Comparison of ENCODE assay signal across 8 cellular contexts in the genomic region with DNA sequence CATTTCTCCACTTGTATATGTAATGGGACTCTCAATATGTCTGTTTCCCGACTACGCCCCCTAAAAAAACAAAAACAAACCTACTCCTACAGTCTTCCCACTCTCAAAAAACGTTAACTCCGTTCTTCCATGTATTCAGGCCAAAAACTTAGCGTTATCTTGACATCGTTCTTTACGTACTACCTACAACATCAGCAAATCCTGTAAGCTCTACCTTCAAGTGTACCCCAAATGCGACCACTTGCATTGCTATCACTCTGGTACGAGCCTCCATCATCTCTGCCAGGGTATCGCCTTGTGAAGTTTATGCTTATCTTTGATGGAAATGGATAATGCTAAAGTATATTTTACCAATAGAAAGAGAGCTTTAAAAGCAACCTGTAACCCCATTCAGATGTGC. TPM values are rescaled to one million over a fixed set of nuclear protein-coding genes. Genes with fewer than 3 reads are reported as not detected.
DNase-seq lines count a peak whose midpoint lies in the region; ATAC-seq, FAIRE-seq and TF ChIP-seq lines count a peak whose summit lies in the region.

No MANE protein-coding gene starts in this region.

- TF ChIP-seq POLR2A in endothelial cell of umbilical vein (IDR thresholded peaks at IDR 0.05; ENCODE audit: low read depth, low read length) = no peak

- no peak overlapping the region for H3K4me3 Mint-ChIP-seq in CD4-positive, CD25-positive, alpha-beta regulatory T cell

- no peaks in the 10 kb centered on the region for H4K20me1 ChIP-seq in endothelial cell of umbilical vein (replicated peaks; ENCODE audit: control insufficient read depth, extremely low read depth, insufficient read depth, low read length)
- no peaks in the 10 kb centered on the region for H4K20me1 ChIP-seq in osteoblast (ENCODE audit: insufficient read depth, low read length)

- no peak for ATAC-seq in CD4-positive, CD25-positive, alpha-beta regulatory T cell (ENCODE audit: low read depth in 2 of 2)
- ATAC-seq in HG02870 (IDR thresholded peaks at IDR 0.05; ENCODE audit: unreplicated experiment) (no peak), GM18519 (IDR thresholded peaks at IDR 0.05; ENCODE audit: low FRiP score, unreplicated experiment) (no peak)

- CTCF ChIA-PET in endothelial cell of umbilical vein (lab: Charles Lee) = no interaction called here
- CTCF ChIA-PET in GM10248 (lab: Yijun Ruan, JAX) = interaction anchor here (1.9 kb wide), 1 partner anchor 22 kb away, joined by 4 read pairs; no protein-coding TSS in a partner anchor

- no peak for DNase-seq in CD4-positive, CD25-positive, alpha-beta regulatory T cell
- no peak for DNase-seq in MG63
- no peak for DNase-seq in endothelial cell of umbilical vein (ENCODE audit: low read depth, low spot score)
- no peak for DNase-seq in osteoblast (ENCODE audit: insufficient read length, low spot score, missing footprints)
- DNase-seq in HCEC 1CT = no peak
- no peak for DNase-seq in GM10248 (ENCODE audit: extremely low spot score)

- H3K36me3 ChIP-seq in CD4-positive, CD25-positive, alpha-beta regulatory T cell (ENCODE audit: control insufficient read depth, insufficient read depth, low read length) = peaks cover 18% of the 10 kb centered on the region
- H3K36me3 ChIP-seq in MG63 (peaks cover 26% of the 10 kb centered on the region), endothelial cell of umbilical vein (ENCODE audit: control insufficient read depth in 2 of 2, extremely low read depth in 1 of 2, insufficient read depth in 2 of 2, low read length in 2 of 2) (peaks cover 3% of the 10 kb centered on the region in 2 experiments), osteoblast (ENCODE audit: insufficient read depth, low read length) (peaks cover 19% of the 10 kb centered on the region)

- TF ChIP-seq CTCF in endothelial cell of umbilical vein (IDR thresholded peaks at IDR 0.05; ENCODE audit: extremely low read depth in 1 of 2, insufficient read depth in 1 of 2, low read depth in 1 of 2, low read length in 2 of 2) = no peak
- TF ChIP-seq CTCF in osteoblast (IDR thresholded peaks at IDR 0.05; ENCODE audit: extremely low read depth, low read depth, low read length) = no peak
- no peak for TF ChIP-seq CTCF in GM10248 (IDR thresholded peaks at IDR 0.05; ENCODE audit: control extremely low read depth, extremely low read depth, low read depth, missing control alignments)

- POLR2A ChIA-PET in endothelial cell of umbilical vein (lab: Charles Lee) (no interaction called here), GM10248 (lab: Yijun Ruan, JAX) (no interaction called here)

- no peaks in the 10 kb centered on the region for H3K9me3 ChIP-seq in CD4-positive, CD25-positive, alpha-beta regulatory T cell (ENCODE audit: control insufficient read depth in 2 of 2, low read length in 2 of 2)
- H3K9me3 ChIP-seq in MG63 (no peaks in the 10 kb centered on the region), endothelial cell of umbilical vein (replicated peaks; ENCODE audit: control insufficient read depth, insufficient read depth, low read length) (no peaks in the 10 kb centered on the region), osteoblast (ENCODE audit: low read depth, low read length) (no peaks in the 10 kb centered on the region)

- TSS peak; percentile 63 for BruUV-seq in endothelial cell of umbilical vein (replicated peaks; lab: Mats Ljungman, UMichigan)

- H2AFZ ChIP-seq in endothelial cell of umbilical vein (ENCODE audit: low read depth, low read length) (peak overlapping the region; percentile 49), osteoblast (ENCODE audit: low read length) (peak overlapping the region; percentile 92)

- peaks cover 28% of the 10 kb centered on the region for H3K36me3 Mint-ChIP-seq in CD4-positive, CD25-positive, alpha-beta regulatory T cell

- H3K79me2 ChIP-seq in endothelial cell of umbilical vein (ENCODE audit: control insufficient read depth, insufficient read depth, low read length) (peaks cover 11% of the 10 kb centered on the region), osteoblast (ENCODE audit: insufficient read depth, low read length) (peaks cover 57% of the 10 kb centered on the region)

- H3K4me2 ChIP-seq in endothelial cell of umbilical vein (ENCODE audit: insufficient read depth, low read length) (peak overlapping the region; percentile 83), osteoblast (ENCODE audit: insufficient read depth, low read length) (peak overlapping the region; percentile 99)

- peaks cover 37 to 45% (median 39%) of the 10 kb centered on the region in 4 donors for H3K4me1 Mint-ChIP-seq in CD4-positive, CD25-positive, alpha-beta regulatory T cell

- no peak for FAIRE-seq in endothelial cell of umbilical vein (lab: Jason Lieb, UNC)

- dilution Hi-C loops in endothelial cell of umbilical vein (cut with MboI; ENCODE audit: extremely low pct_ligation_motif_present, low sequenced_read_pairs) = no loop called here

- H3K4me1 ChIP-seq in CD4-positive, CD25-positive, alpha-beta regulatory T cell (ENCODE audit: control insufficient read depth, insufficient read depth, low read length, poor library complexity, severe bottlenecking) = peaks cover 51% of the 10 kb centered on the region
- H3K4me1 ChIP-seq in endothelial cell of umbilical vein (ENCODE audit: control insufficient read depth, extremely low read depth, insufficient read depth, low read length) (peaks cover 31% of the 10 kb centered on the region), osteoblast (ENCODE audit: insufficient read depth, low read length) (peaks cover 19% of the 10 kb centered on the region)

- intact Hi-C loops in endothelial cell of umbilical vein (cut with micrococcal nuclease) = loop anchor here (5.0 kb wide), 1 partner anchor 117 kb away; a partner anchor contains a TSS

- H3K9ac ChIP-seq in endothelial cell of umbilical vein (replicated peaks; ENCODE audit: extremely low read depth, insufficient read depth, low read length) = peak overlapping the region; percentile 30

- no peaks in the 10 kb centered on the region for H3K27me3 ChIP-seq in CD4-positive, CD25-positive, alpha-beta regulatory T cell (ENCODE audit: control insufficient read depth, insufficient read depth, low read length)
- H3K27me3 ChIP-seq in MG63 = no peaks in the 10 kb centered on the region
- H3K27me3 ChIP-seq in endothelial cell of umbilical vein (ENCODE audit: control insufficient read depth in 2 of 2, insufficient read depth in 2 of 2, low read length in 2 of 2) = no peaks in the 10 kb centered on the region
- H3K27me3 ChIP-seq in osteoblast (ENCODE audit: insufficient read depth, low read length) = no peaks in the 10 kb centered on the region

- peak overlapping the region; percentile 96 for H3K4me3 ChIP-seq in CD4-positive, CD25-positive, alpha-beta regulatory T cell (ENCODE audit: low read depth, low read length)
- H3K4me3 ChIP-seq in MG63 = peak overlapping the region; percentile 97
- peak overlapping the region; percentile 7 to 99 (median 54) for H3K4me3 ChIP-seq in endothelial cell of umbilical vein (replicated peaks in 1 of 3; ENCODE audit: insufficient read depth in 1 of 3, low read depth in 1 of 3, low read length in 3 of 3)
- H3K4me3 ChIP-seq in osteoblast (ENCODE audit: insufficient read depth, low read length) = peak overlapping the region; percentile 89

- no peaks in the 10 kb centered on the region for H3K9me1 ChIP-seq in endothelial cell of umbilical vein (replicated peaks; ENCODE audit: control insufficient read depth, extremely low read depth, insufficient read depth, low read length)

- H3K27ac ChIP-seq in CD4-positive, CD25-positive, alpha-beta regulatory T cell (ENCODE audit: insufficient read depth, low read length, poor library complexity, severe bottlenecking) = peak overlapping the region; percentile 75
- H3K27ac ChIP-seq in endothelial cell of umbilical vein (ENCODE audit: insufficient read depth, low read depth, low read length) = peak overlapping the region; percentile 1
- H3K27ac ChIP-seq in osteoblast (ENCODE audit: low read depth, low read length) = peak overlapping the region; percentile 66

- no peaks in the 10 kb centered on the region for H3K9me3 Mint-ChIP-seq in CD4-positive, CD25-positive, alpha-beta regulatory T cell

- no peak overlapping the region for H3K27ac Mint-ChIP-seq in CD4-positive, CD25-positive, alpha-beta regulatory T cell

- no peaks in the 10 kb centered on the region for H3K27me3 Mint-ChIP-seq in CD4-positive, CD25-positive, alpha-beta regulatory T cell

TF ChIP-seq in endothelial cell of umbilical vein, 7 proteins besides CTCF, POLR2A, EP300 and RAD21 (continues in another document):
- TF ChIP-seq MYC (IDR thresholded peaks at IDR 0.05; ENCODE audit: low read depth, low read length) = no peak
- TF ChIP-seq GATA2 (IDR thresholded peaks at IDR 0.05; ENCODE audit: insufficient read depth, insufficient read length, low read depth, low read length) = no peak
- TF ChIP-seq JUN (IDR thresholded peaks at IDR 0.05; ENCODE audit: borderline replicate concordance, insufficient read depth, insufficient read length, low read depth) = no peak

RNA-seq across cellular contexts. Expression of a gene that starts 0.5 kb away (rescaled TPM):
- 10.5 TPM for total RNA-seq in CD4-positive, CD25-positive, alpha-beta regulatory T cell
- 10 to 100 TPM in 2 of 4 donors, 1 to 10 TPM in 2; 9.6 to 11.3 (median 10.2) TPM for polyA plus RNA-seq in CD4-positive, CD25-positive, alpha-beta regulatory T cell
- 6.3 and 9.0 TPM in 2 replicates for total RNA-seq in MG63 (2014; rRNA removed; shearing (Covaris generic); ENCODE audit: low replicate concordance)
- total RNA-seq in endothelial cell of umbilical vein = 10.2 and 12.1 TPM in 2 replicates
- polyA plus RNA-seq in endothelial cell of umbilical vein = 1.4 and 2.1 TPM in 2 replicates
- polyA plus RNA-seq in endothelial cell of umbilical vein (2011; cell fraction: cytosol; rRNA removed) = 3.6 and 3.9 TPM in 2 replicates
- polyA plus RNA-seq in endothelial cell of umbilical vein (2011; cell fraction: nucleus; rRNA removed) = 1.5 and 2.8 TPM in 2 replicates
- 8.3 and 10.2 TPM in 2 replicates for polyA plus RNA-seq in endothelial cell of umbilical vein (2012)
- 2.3 and 2.6 TPM in 2 replicates for polyA minus RNA-seq in endothelial cell of umbilical vein
- 2.9 TPM for polyA minus RNA-seq in endothelial cell of umbilical vein (2011; cell fraction: cytosol; rRNA and poly(A)+ RNA removed)
- 1.1 and 2.1 TPM in 2 replicates for polyA minus RNA-seq in endothelial cell of umbilical vein (2011; cell fraction: nucleus; rRNA and poly(A)+ RNA removed)
- total RNA-seq in osteoblast = 6.2 and 8.0 TPM in 2 replicates

RNA-seq across cellular contexts. Expression of a gene that starts 0.6 kb away (rescaled TPM):
- total RNA-seq in CD4-positive, CD25-positive, alpha-beta regulatory T cell = 49.1 TPM
- polyA plus RNA-seq in CD4-positive, CD25-positive, alpha-beta regulatory T cell = 10 to 100 TPM in 2 of 4 donors, 1 to 10 TPM in 2; 7.4 to 13.6 (median 9.8) TPM
- total RNA-seq in MG63 (2014; rRNA removed; shearing (Covaris generic); ENCODE audit: low replicate concordance) = 2.9 and 3.5 TPM in 2 replicates
- total RNA-seq in endothelial cell of umbilical vein (19.4 and 22.5 TPM in 2 replicates), osteoblast (29.2 and 29.3 TPM in 2 replicates)
- 14.0 and 16.1 TPM in 2 replicates for polyA plus RNA-seq in endothelial cell of umbilical vein
- polyA plus RNA-seq in endothelial cell of umbilical vein (2011; cell fraction: cytosol; rRNA removed) = 8.6 and 10.7 TPM in 2 replicates
- 63.8 and 79.5 TPM in 2 replicates for polyA plus RNA-seq in endothelial cell of umbilical vein (2011; cell fraction: nucleus; rRNA removed)
- 13.5 and 16.1 TPM in 2 replicates for polyA plus RNA-seq in endothelial cell of umbilical vein (2012)
- polyA minus RNA-seq in endothelial cell of umbilical vein = 46.9 TPM in 2 replicates
- 9.4 TPM for polyA minus RNA-seq in endothelial cell of umbilical vein (2011; cell fraction: cytosol; rRNA and poly(A)+ RNA removed)
- 48.2 and 77.6 TPM in 2 replicates for polyA minus RNA-seq in endothelial cell of umbilical vein (2011; cell fraction: nucleus; rRNA and poly(A)+ RNA removed)

Comparison
In these comparisons a context has a peak if more than half of its experiments do, and no peak if none do; other contexts are left out.
1. H3K27ac ChIP-seq: peak in every context shown above with its lines; median percentile 75 in CD4-positive, CD25-positive, alpha-beta regulatory T cell; 66 in osteoblast; 1 in endothelial cell of umbilical vein.